Comparison of ENCODE assay signal across 22 cellular contexts in genomic region chr12:14982562-14982961, GRCh38. TPM values are rescaled to one million over a fixed set of nuclear protein-coding genes. Genes with fewer than 3 reads are reported as not detected.
DNase-seq lines count a peak whose midpoint lies in the region; ATAC-seq and TF ChIP-seq lines count a peak whose summit lies in the region.
"Had no signal": no experiment of that assay in that cellular context is flagged by ENCODE, and none has a peak within 500 bp of the region (broad histone marks: within the 10 kb centered on the region; RNA-seq: fewer than 3 reads in every experiment).

No MANE protein-coding gene starts in this region.

- no peaks in the 10 kb centered on the region for H3K9me3 Mint-ChIP-seq in activated T-cell treated with anti-CD3 and anti-CD28 coated beads, Interleukin-2, amount 50 U/mL, for 72 hours
- H3K9me3 Mint-ChIP-seq: H9, memory B cell, neural progenitor cell had no signal

- no peaks in the 10 kb centered on the region for H3K79me2 ChIP-seq in OCI-LY1 (ENCODE audit: insufficient read depth, low read length)

- H3K9me2 ChIP-seq in OCI-LY1 (ENCODE audit: low read depth, low read length), result no peaks in the 10 kb centered on the region

- no peak overlapping the region for H3K27ac Mint-ChIP-seq in activated T-cell treated with anti-CD3 and anti-CD28 coated beads, Interleukin-2, amount 50 U/mL, for 72 hours
- H3K27ac Mint-ChIP-seq: H9, memory B cell, neural progenitor cell had no signal

- DNase-seq in activated T-cell treated with anti-CD3 and anti-CD28 coated beads, Interleukin-2, amount 50 U/mL, for 72 hours, result no peak
- DNase-seq in activated T-cell treated with anti-CD3 and anti-CD28 coated beads, Interleukin-2, amount 50 U/mL, for 1 hour, result no peak
- peak; percentile 32 to 40 for DNase-seq in cardiac fibroblast (ENCODE audit: low read depth in 2 of 2)
- DNase-seq in upper lobe of right lung, result no peak
- no peak for DNase-seq in colonic mucosa
- DNase-seq in hippocampal formation (lab: John Stamatoyannopoulos, UW), result no peak
- DNase-seq: activated CD4-positive, alpha-beta T cell treated with anti-CD3 and anti-CD28 coated beads, Interleukin-2, amount 50 U/mL, for 1 hour; activated effector memory CD4-positive, alpha-beta T cell treated with Interleukin-2 at 50 U/mL for 16 hours; H9; KG1; NCI-H187 treated with DMSO at 0.1 percent for 48 hours; NCI-H524 treated with DMSO at 0.1 percent for 48 hours; right cardiac atrium; stimulated activated CD4-positive, alpha-beta T cell treated with anti-CD3 and anti-CD28 coated beads, Interleukin-2, amount 100 ng/mL, for 48 hours had no signal

- H3K4me2 ChIP-seq in OCI-LY1 (ENCODE audit: low read length), result no peak overlapping the region
- H3K4me2 ChIP-seq: neural progenitor cell had no signal

- peak overlapping the region; percentile 36 to 72 for H3K4me3 Mint-ChIP-seq in activated T-cell treated with anti-CD3 and anti-CD28 coated beads, Interleukin-2, amount 50 U/mL, for 72 hours
- H3K4me3 Mint-ChIP-seq: H9, memory B cell, neural progenitor cell had no signal

- no peaks in the 10 kb centered on the region for H4K20me1 ChIP-seq in OCI-LY1 (ENCODE audit: insufficient read depth, low read length)

- H3K27me3 Mint-ChIP-seq in activated T-cell treated with anti-CD3 and anti-CD28 coated beads, Interleukin-2, amount 50 U/mL, for 72 hours (ENCODE audit: low read depth), result no peaks in the 10 kb centered on the region
- H3K27me3 Mint-ChIP-seq: memory B cell had no signal

- no peaks in the 10 kb centered on the region for H3K9me3 ChIP-seq in OCI-LY1 (ENCODE audit: low read length)
- no peaks in the 10 kb centered on the region for H3K9me3 ChIP-seq in upper lobe of right lung
- H3K9me3 ChIP-seq in colonic mucosa, result no peaks in the 10 kb centered on the region

- TF ChIP-seq CTCF in OCI-LY1 (IDR thresholded peaks at IDR 0.05; ENCODE audit: low read length), result no peak
- no peak for TF ChIP-seq CTCF in cardiac fibroblast (IDR thresholded peaks at IDR 0.05; ENCODE audit: low read depth, low read length)
- TF ChIP-seq CTCF in upper lobe of right lung (IDR thresholded peaks at IDR 0.05), result no peak
- no peak for TF ChIP-seq CTCF in colonic mucosa (IDR thresholded peaks at IDR 0.05)

- H3K36me3 ChIP-seq in OCI-LY1 (ENCODE audit: insufficient read depth, low read length), result no peaks in the 10 kb centered on the region
- H3K36me3 ChIP-seq in upper lobe of right lung, result no peaks in the 10 kb centered on the region
- no peaks in the 10 kb centered on the region for H3K36me3 ChIP-seq in colonic mucosa
- H3K36me3 ChIP-seq: neural progenitor cell had no signal

- intact Hi-C loops in upper lobe of right lung (cut with DNase I), result no loop called here
- intact Hi-C loops in colonic mucosa (cut with DNase I), result no loop called here

- H3K27ac ChIP-seq in OCI-LY1 (ENCODE audit: low read depth, low read length, poor library complexity, severe bottlenecking) (no peak overlapping the region), upper lobe of right lung (peak overlapping the region; percentile 5), colonic mucosa (no peak overlapping the region)
- H3K27ac ChIP-seq: neural progenitor cell had no signal

- H3K4me3 ChIP-seq in OCI-LY1 (ENCODE audit: low read depth, low read length, poor library complexity, severe bottlenecking) (no peak overlapping the region), cardiac fibroblast (replicated peaks in 1 of 2; ENCODE audit: low read depth in 2 of 2, low read length in 2 of 2) (no peak overlapping the region), upper lobe of right lung (no peak overlapping the region), colonic mucosa (no peak overlapping the region)
- H3K4me3 ChIP-seq: neural progenitor cell had no signal

- no peaks in the 10 kb centered on the region for H3F3A ChIP-seq in OCI-LY1 (ENCODE audit: insufficient read depth, low read length)

- peaks cover 6% of the 10 kb centered on the region for H3K4me1 ChIP-seq in OCI-LY1 (ENCODE audit: insufficient read depth, low read length, severe bottlenecking)
- no peaks in the 10 kb centered on the region for H3K4me1 ChIP-seq in upper lobe of right lung
- H3K4me1 ChIP-seq in colonic mucosa, result no peaks in the 10 kb centered on the region
- H3K4me1 ChIP-seq: neural progenitor cell had no signal

- H3K9ac ChIP-seq in OCI-LY1 (ENCODE audit: low read length) (no peak overlapping the region), colonic mucosa (ENCODE audit: low read depth in 2 of 2, low read length in 2 of 2) (no peak overlapping the region)
- H3K9ac ChIP-seq: neural progenitor cell had no signal

- 0 out of 2 replicates have a peak overlapping the region, but pooled peaks have one; percentile 58 for H2AFZ ChIP-seq in OCI-LY1 (ENCODE audit: low read length)
- H2AFZ ChIP-seq: neural progenitor cell had no signal

- no peaks in the 10 kb centered on the region for H3K36me3 Mint-ChIP-seq in activated T-cell treated with anti-CD3 and anti-CD28 coated beads, Interleukin-2, amount 50 U/mL, for 72 hours (ENCODE audit: insufficient read depth in 2 of 2)
- H3K36me3 Mint-ChIP-seq: memory B cell, neural progenitor cell had no signal

- ATAC-seq in activated T-cell treated with anti-CD3 and anti-CD28 coated beads, Interleukin-2, amount 50 U/mL, for 72 hours (replicated peaks in 1 of 2), result peak in 1 of 2 donors; percentile 9
- ATAC-seq in upper lobe of right lung (peak; percentile 55), GM21367 (IDR thresholded peaks at IDR 0.05; ENCODE audit: unreplicated experiment) (no peak)

- H3K27me3 ChIP-seq in OCI-LY1 (ENCODE audit: insufficient read depth, low read length) (no peaks in the 10 kb centered on the region), upper lobe of right lung (no peaks in the 10 kb centered on the region), colonic mucosa (no peaks in the 10 kb centered on the region)
- H3K27me3 ChIP-seq: neural progenitor cell had no signal

- H3K4me1 Mint-ChIP-seq in activated T-cell treated with anti-CD3 and anti-CD28 coated beads, Interleukin-2, amount 50 U/mL, for 72 hours (ENCODE audit: low read depth), result peaks cover 60% of the 10 kb centered on the region
- H3K4me1 Mint-ChIP-seq: H9, neural progenitor cell had no signal

RNA-seq across cellular contexts. Expression of gene PDE6H, which starts 9.7 kb away (rescaled TPM):
- not detected for total RNA-seq in activated T-cell treated with anti-CD3 and anti-CD28 coated beads, Interleukin-2, amount 50 U/mL, for 72 hours
- total RNA-seq in upper lobe of right lung, result not detected
- not detected for total RNA-seq in colonic mucosa
- total RNA-seq: frontal cortex; H9; right cardiac atrium; RPMI7951; T-helper 2 cell treated with Interferon-gamma antibody and Interleukin-4, amounts not matched to agents 100 ng/mL and 5 ng/mL, for 36 hours; urinary bladder had no signal

RNA-seq across cellular contexts. Expression of gene ARHGDIB, which starts 21.2 kb away (rescaled TPM):
- 100 to 1,000 TPM; 402 to 450 TPM for total RNA-seq in activated T-cell treated with anti-CD3 and anti-CD28 coated beads, Interleukin-2, amount 50 U/mL, for 72 hours
- total RNA-seq in upper lobe of right lung (228 TPM), colonic mucosa (10 to 100 TPM; 21.5 to 40.8 TPM)

RNA-seq across cellular contexts. Expression of gene ERP27, which starts 44.2 kb away (rescaled TPM):
- 1 to 10 TPM; 3.8 to 4.0 TPM for total RNA-seq in activated T-cell treated with anti-CD3 and anti-CD28 coated beads, Interleukin-2, amount 50 U/mL, for 72 hours
- 9.7 TPM for total RNA-seq in upper lobe of right lung
- 1 to 10 TPM in 1 of 2 donors, under 1 TPM in 1; 0.52 to 2.1 TPM for total RNA-seq in colonic mucosa
- total RNA-seq: frontal cortex, H9, RPMI7951 had no signal

Comparison
In these comparisons a context has a peak if more than half of its experiments do, and no peak if none do; other contexts are left out.
1. DNase-seq: peak in cardiac fibroblast (2 of 2); none in activated T-cell treated with anti-CD3 and anti-CD28 coated beads, Interleukin-2, amount 50 U/mL, for 72 hours (0 of 2), activated T-cell treated with anti-CD3 and anti-CD28 coated beads, Interleukin-2, amount 50 U/mL, for 1 hour (single experiment), upper lobe of right lung (single experiment), colonic mucosa (single experiment) and hippocampal formation (0 of 2).